9 cellular contexts compared by ENCODE assay signal in the genomic region with DNA sequence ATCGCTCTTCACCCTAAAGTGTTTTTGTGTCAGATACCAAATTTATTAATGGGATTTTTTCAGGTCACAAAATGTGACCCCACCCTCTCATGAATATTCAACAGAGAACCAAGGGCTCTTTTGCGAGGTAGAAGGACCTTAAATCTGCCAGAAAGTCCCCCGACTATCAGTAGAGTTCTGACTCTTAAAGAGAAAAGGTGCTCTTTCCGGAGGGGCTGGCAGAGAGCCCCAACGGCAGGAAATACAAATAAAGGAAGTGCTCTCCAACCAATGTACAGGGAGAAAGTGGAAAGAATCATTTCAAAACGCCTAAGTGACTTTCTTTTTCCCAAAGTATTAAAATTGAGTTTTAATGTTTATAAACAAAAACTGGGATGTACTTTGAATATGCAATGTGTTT.
DNase-seq lines count a peak whose midpoint lies in the region; ATAC-seq and TF ChIP-seq lines count a peak whose summit lies in the region.
"Had no signal": no experiment of that assay in that cellular context is flagged by ENCODE, and none has a peak within 500 bp of the region (broad histone marks: within the 10 kb centered on the region; RNA-seq: fewer than 3 reads in every experiment).

No MANE protein-coding gene starts in this region.

- no peak for TF ChIP-seq POLR2A in right lobe of liver (IDR thresholded peaks at IDR 0.05)
- TF ChIP-seq POLR2A in uterus (IDR thresholded peaks at IDR 0.05): peak in 1 of 2 donors; percentile 10

- H3K4me3 ChIP-seq in right lobe of liver (no peak overlapping the region), uterus (peak overlapping the region in 1 of 2 donors; percentile 7)
- H3K4me3 ChIP-seq: GM12878 had no signal

- ATAC-seq in activated CD8-positive, alpha-beta T cell treated with anti-CD3 and anti-CD28 coated beads for 36 hours: peak; percentile 14
- peak in 1 of 4 donors; percentile 5 for ATAC-seq in right lobe of liver
- no peak for ATAC-seq in GM21576 (IDR thresholded peaks at IDR 0.05; ENCODE audit: unreplicated experiment)
- ATAC-seq: GM12878 had no signal

- H3K4me3 Mint-ChIP-seq in activated CD8-positive, alpha-beta T cell treated with anti-CD3 and anti-CD28 coated beads for 36 hours: peak overlapping the region; percentile 81

- DNase-seq in stimulated activated CD4-positive, alpha-beta T cell treated with anti-CD3 and anti-CD28 coated beads, Interleukin-15, amount 100 ng/mL, for 24 hours: peak; percentile 43
- DNase-seq in stimulated activated CD4-positive, alpha-beta T cell treated with anti-CD3 and anti-CD28 coated beads, Interleukin-12 subunit alpha, Interleukin-12 subunit beta, amount 100 ng/mL, for 4 hours: no peak
- peak; percentile 63 for DNase-seq in activated CD8-positive, alpha-beta T cell treated with anti-CD3 and anti-CD28 coated beads for 36 hours
- DNase-seq in right lobe of liver: peak in 1 of 3 donors; percentile 37
- DNase-seq in uterus: peak in 1 of 2 donors; percentile 37
- DNase-seq in dedifferentiated amniotic fluid mesenchymal stem cell (ENCODE audit: extremely low spot score): no peak
- no peak for DNase-seq in NCI-H446 treated with DMSO at 0.1 percent for 48 hours (lab: John Stamatoyannopoulos, UW)

- peaks cover 0 to 49% (median 9%) of the 10 kb centered on the region in 4 donors for H3K4me1 ChIP-seq in right lobe of liver
- H3K4me1 ChIP-seq in uterus: peaks cover 0 to 10% of the 10 kb centered on the region in 2 donors

- H3K36me3 Mint-ChIP-seq in activated CD8-positive, alpha-beta T cell treated with anti-CD3 and anti-CD28 coated beads for 36 hours (ENCODE audit: low read depth): peaks cover 20% of the 10 kb centered on the region

- no peaks in the 10 kb centered on the region for H3K27me3 ChIP-seq in right lobe of liver
- no peaks in the 10 kb centered on the region for H3K27me3 ChIP-seq in uterus

- 13% methylated on average over 6 of the region's 6 CpGs for WGBS in right lobe of liver (ENCODE audit: insufficient coverage, low coverage, low lambda C conversion rate, missing lambda C conversion rate)

- POLR2A ChIA-PET in activated CD8-positive, alpha-beta T cell treated with anti-CD3 and anti-CD28 coated beads for 36 hours (lab: Charles Lee): interaction anchor here (1.1 to 8.8 kb wide), 2 partner anchors 9 to 236 kb away, joined by 3 to 93 read pairs; no protein-coding TSS in a partner anchor

- H3K27ac ChIP-seq in right lobe of liver (peak overlapping the region; percentile 89 to 95 (median 94)), uterus (peak overlapping the region; percentile 94 to 98)

- H3K4me1 Mint-ChIP-seq in activated CD8-positive, alpha-beta T cell treated with anti-CD3 and anti-CD28 coated beads for 36 hours (ENCODE audit: low read depth): peaks cover 61% of the 10 kb centered on the region

- H3K9me3 ChIP-seq in right lobe of liver (no peaks in the 10 kb centered on the region), uterus (no peaks in the 10 kb centered on the region)

- intact Hi-C loops in activated CD8-positive, alpha-beta T cell treated with anti-CD3 and anti-CD28 coated beads for 36 hours (cut with micrococcal nuclease): loop anchor here (1.0 to 10.0 kb wide), 7 partner anchors 14 to 516 kb away; partner anchors contain the start of gene FOXP1
- intact Hi-C loops in right lobe of liver (cut with DNase I): loop anchor here in 1 of 2 donors (10.0 kb wide), 1 partner anchor 62 kb away; no protein-coding TSS in a partner anchor
- intact Hi-C loops in uterus (cut with DNase I; ENCODE audit: low total_unique reads): no loop called here

- peak overlapping the region; percentile 91 for H3K27ac Mint-ChIP-seq in activated CD8-positive, alpha-beta T cell treated with anti-CD3 and anti-CD28 coated beads for 36 hours

- H3K27me3 Mint-ChIP-seq in activated CD8-positive, alpha-beta T cell treated with anti-CD3 and anti-CD28 coated beads for 36 hours: no peaks in the 10 kb centered on the region

- H3K9me3 Mint-ChIP-seq in activated CD8-positive, alpha-beta T cell treated with anti-CD3 and anti-CD28 coated beads for 36 hours: no peaks in the 10 kb centered on the region

- TF ChIP-seq CTCF in activated CD8-positive, alpha-beta T cell treated with anti-CD3 and anti-CD28 coated beads for 36 hours (IDR thresholded peaks at IDR 0.05): no peak
- TF ChIP-seq CTCF in right lobe of liver (IDR thresholded peaks at IDR 0.05) (no peak), uterus (IDR thresholded peaks at IDR 0.05) (no peak)

- CTCF ChIA-PET in activated CD8-positive, alpha-beta T cell treated with anti-CD3 and anti-CD28 coated beads for 36 hours (lab: Charles Lee): no interaction called here

- no peaks in the 10 kb centered on the region for H3K36me3 ChIP-seq in right lobe of liver
- no peaks in the 10 kb centered on the region for H3K36me3 ChIP-seq in uterus

Comparison
In these comparisons a context has a peak if more than half of its experiments do, and no peak if none do; other contexts are left out.
1. DNase-seq: peak in stimulated activated CD4-positive, alpha-beta T cell treated with anti-CD3 and anti-CD28 coated beads, Interleukin-15, amount 100 ng/mL, for 24 hours (single experiment) and activated CD8-positive, alpha-beta T cell treated with anti-CD3 and anti-CD28 coated beads for 36 hours (single experiment); none in stimulated activated CD4-positive, alpha-beta T cell treated with anti-CD3 and anti-CD28 coated beads, Interleukin-12 subunit alpha, Interleukin-12 subunit beta, amount 100 ng/mL, for 4 hours (single experiment), dedifferentiated amniotic fluid mesenchymal stem cell (single experiment) and NCI-H446 treated with DMSO at 0.1 percent for 48 hours (single experiment).